ENCODE assay signal across 18 cellular contexts in the genomic region with DNA sequence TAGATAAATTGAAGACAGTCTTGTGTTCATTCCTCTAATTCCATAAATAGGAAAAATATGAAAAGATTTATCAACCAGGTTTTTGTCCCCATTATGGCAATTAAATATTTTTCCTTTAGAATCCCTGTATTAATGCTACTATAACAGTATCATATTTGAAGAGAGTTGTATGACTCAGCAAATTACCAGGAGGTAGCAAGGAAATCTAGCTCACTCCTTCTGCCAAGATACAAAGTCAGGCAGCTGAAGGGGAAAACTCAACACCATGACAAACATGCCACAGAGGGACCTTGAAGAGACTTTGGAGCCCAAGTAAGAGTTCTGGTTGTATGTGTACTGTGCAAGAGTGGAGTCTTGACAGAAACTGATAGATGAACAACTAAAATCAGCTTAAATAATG.
DNase-seq lines count a peak whose midpoint lies in the region; ATAC-seq and TF ChIP-seq lines count a peak whose summit lies in the region.
"Had no signal": no experiment of that assay in that cellular context is flagged by ENCODE, and none has a peak within 500 bp of the region (broad histone marks: within the 10 kb centered on the region; RNA-seq: fewer than 3 reads in every experiment).

No MANE protein-coding gene starts in this region.

- H2AFZ ChIP-seq in DND-41 (ENCODE audit: low read depth, low read length) = peak overlapping the region; percentile 59; the same call in 1 of the 2 replicates
- no peak overlapping the region for H2AFZ ChIP-seq in PC-3 (ENCODE audit: low read length)

- no peaks in the 10 kb centered on the region for H3K4me1 ChIP-seq in DND-41 (ENCODE audit: insufficient read depth, low read length)
- H3K4me1 ChIP-seq in PC-3 (ENCODE audit: insufficient read depth, low read length) = no peaks in the 10 kb centered on the region

- no peaks in the 10 kb centered on the region for H3F3A ChIP-seq in PC-3 (ENCODE audit: low read length, unreplicated experiment)

- no peaks in the 10 kb centered on the region for H3K27me3 ChIP-seq in DND-41 (ENCODE audit: insufficient read depth, low read length, poor library complexity)
- no peaks in the 10 kb centered on the region for H3K27me3 ChIP-seq in PC-3 (ENCODE audit: low read length)
- H3K27me3 ChIP-seq in brain microvascular endothelial cell (replicated peaks) = no peaks in the 10 kb centered on the region

- no peaks in the 10 kb centered on the region for H3K9me2 ChIP-seq in PC-3 (replicated peaks; ENCODE audit: low read length)

- no TSS peak for BruUV-seq in PC-3 (replicated peaks; lab: Mats Ljungman, UMichigan)

- TF ChIP-seq CTCF in DND-41 (IDR thresholded peaks at IDR 0.05; ENCODE audit: borderline replicate concordance, extremely low read depth, low read length, poor library complexity, severe bottlenecking) = no peak
- TF ChIP-seq CTCF in PC-3 (conservative IDR thresholded peaks at IDR 0.05; ENCODE audit: low read depth, low read length) = no peak
- no peak for TF ChIP-seq CTCF in brain microvascular endothelial cell (IDR thresholded peaks at IDR 0.05; ENCODE audit: low read depth, low read length, missing control alignments)

- H3K27ac ChIP-seq in DND-41 (ENCODE audit: low read length) = no peak overlapping the region
- no peak overlapping the region for H3K27ac ChIP-seq in PC-3 (ENCODE audit: low read length)
- no peak overlapping the region for H3K27ac ChIP-seq in brain microvascular endothelial cell
- H3K27ac ChIP-seq: SK-N-MC had no signal

- H3K36me3 ChIP-seq in DND-41 (ENCODE audit: insufficient read depth, low read length) (no peaks in the 10 kb centered on the region), PC-3 (ENCODE audit: low read depth, low read length) (no peaks in the 10 kb centered on the region), brain microvascular endothelial cell (replicated peaks) (no peaks in the 10 kb centered on the region)

- H4K20me1 ChIP-seq in DND-41 (ENCODE audit: insufficient read depth, low read length) (no peaks in the 10 kb centered on the region), PC-3 (ENCODE audit: low read length) (no peaks in the 10 kb centered on the region)

- H3K4me2 ChIP-seq in DND-41 (ENCODE audit: insufficient read depth, low read length) (no peak overlapping the region), PC-3 (ENCODE audit: low read length) (no peak overlapping the region)

- in situ Hi-C loops in brain microvascular endothelial cell (cut with HindIII; ENCODE audit: low pct_ligation_motif_present, low sequenced_read_pairs) = no loop called here

- H3K79me2 ChIP-seq in DND-41 (ENCODE audit: insufficient read depth, low read length) (no peaks in the 10 kb centered on the region), PC-3 (ENCODE audit: low read length) (no peaks in the 10 kb centered on the region)

- intact Hi-C loops in PC-3 (cut with micrococcal nuclease) = no loop called here

- DNase-seq in DND-41 = no peak
- peak; percentile 19 for DNase-seq in PC-3
- DNase-seq in brain microvascular endothelial cell = peak; percentile 12
- DNase-seq in fibroblast of peridontal ligament (ENCODE audit: extremely low read depth) = peak; percentile 48
- no peak for DNase-seq in activated T-cell treated with anti-CD3 and anti-CD28 coated beads, Interleukin-2, amount 50 U/mL, for 48 hours
- DNase-seq in NCI-H2107 (lab: John Stamatoyannopoulos, UW) = no peak
- DNase-seq in NCI-H446 treated with DMSO at 0.1 percent for 48 hours (lab: John Stamatoyannopoulos, UW) = no peak
- DNase-seq: ACHN; CD4-positive, CD25-positive, alpha-beta regulatory T cell; DMS79; GDM1; GOT3; HFFc6; NCI-H1436; NCI-H2029 treated with DMSO at 0.1 percent for 48 hours; NCI-H526 treated with DMSO at 0.1 percent for 48 hours had no signal

- H3K9ac ChIP-seq in DND-41 (ENCODE audit: low read depth, low read length) (no peak overlapping the region), PC-3 (ENCODE audit: low read length) (no peak overlapping the region)

- CTCF ChIA-PET in PC-3 (lab: Charles Lee) = no interaction called here

- H3K4me3 ChIP-seq in DND-41 (ENCODE audit: low read depth in 1 of 2, low read length in 2 of 2) = no peak overlapping the region
- no peak overlapping the region for H3K4me3 ChIP-seq in PC-3 (ENCODE audit: low read length)
- H3K4me3 ChIP-seq in brain microvascular endothelial cell (ENCODE audit: low read depth, low read length) = no peak overlapping the region
- H3K4me3 ChIP-seq: SK-N-MC had no signal

- ATAC-seq in DND-41 (ENCODE audit: insufficient read depth, low read depth) (no peak), PC-3 (no peak), HG03135 (IDR thresholded peaks at IDR 0.05; ENCODE audit: unreplicated experiment) (no peak)

- H3K9me3 ChIP-seq in DND-41 (ENCODE audit: insufficient read depth, low read length, severe bottlenecking) (no peaks in the 10 kb centered on the region), PC-3 (ENCODE audit: low read length) (no peaks in the 10 kb centered on the region)

- POLR2A ChIA-PET in PC-3 (lab: Charles Lee; ENCODE audit: unreplicated experiment) = no interaction called here

Comparison
In these comparisons a context has a peak if more than half of its experiments do, and no peak if none do; other contexts are left out.
1. DNase-seq: peak in PC-3 (single experiment), brain microvascular endothelial cell (single experiment) and fibroblast of peridontal ligament (single experiment); none in DND-41 (single experiment), activated T-cell treated with anti-CD3 and anti-CD28 coated beads, Interleukin-2, amount 50 U/mL, for 48 hours (0 of 2), NCI-H2107 (single experiment) and NCI-H446 treated with DMSO at 0.1 percent for 48 hours (single experiment).